17 cellular contexts compared by ENCODE assay signal in the genomic region with DNA sequence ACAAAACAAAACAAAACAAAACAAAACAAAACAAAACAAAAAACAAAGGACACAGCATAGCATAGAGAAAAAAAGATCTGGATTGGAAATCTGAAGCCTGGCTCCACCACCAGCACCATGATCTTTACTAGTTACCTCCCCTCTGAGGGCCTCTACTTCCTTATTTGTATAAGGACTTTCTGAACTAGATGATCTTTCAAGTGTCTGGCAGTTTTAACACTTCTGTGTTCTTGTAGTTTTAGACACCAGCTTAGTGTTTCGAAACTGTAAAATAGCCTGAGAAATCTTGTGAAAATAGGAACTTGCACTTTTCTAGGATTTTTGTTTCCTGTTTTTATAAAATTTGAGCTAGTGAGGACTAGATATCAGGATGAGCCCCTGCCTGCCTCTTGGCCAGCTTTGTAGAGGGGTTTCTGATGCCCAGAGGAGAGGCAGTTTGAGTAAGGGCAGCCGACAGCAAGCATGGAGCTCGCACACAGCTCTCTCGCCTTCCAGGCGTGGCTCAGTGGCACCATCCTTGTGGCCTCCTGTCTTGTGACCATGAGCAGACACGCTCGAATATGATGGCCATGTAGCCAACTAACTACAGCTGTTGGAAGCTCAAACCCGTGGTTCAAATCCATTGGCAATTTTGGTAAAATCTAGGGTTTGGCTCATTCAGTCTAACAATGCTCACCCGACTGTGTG.
DNase-seq lines count a peak whose midpoint lies in the region; ATAC-seq and TF ChIP-seq lines count a peak whose summit lies in the region.
"Had no signal": no experiment of that assay in that cellular context is flagged by ENCODE, and none has a peak within 500 bp of the region (broad histone marks: within the 10 kb centered on the region; RNA-seq: fewer than 3 reads in every experiment).

No MANE protein-coding gene starts in this region.

- H4K8ac ChIP-seq in IMR-90 (ENCODE audit: low read depth in 2 of 2, low read length in 2 of 2): peak overlapping the region in 1 of 2 experiments; percentile 41; a peak in 1 of 4 replicates

- no peaks in the 10 kb centered on the region for H3K9me3 ChIP-seq in IMR-90 (ENCODE audit: control insufficient read depth, insufficient read depth, low read length)
- H3K9me3 ChIP-seq in Panc1 (ENCODE audit: control insufficient read depth, insufficient read depth, low read depth, low read length): no peaks in the 10 kb centered on the region
- H3K9me3 ChIP-seq: gastroesophageal sphincter, psoas muscle, suprapubic skin had no signal

- H3K18ac ChIP-seq in IMR-90 (ENCODE audit: low read depth, low read length): peak overlapping the region; percentile 48

- dilution Hi-C loops in IMR-90 (cut with HindIII; ENCODE audit: low sequenced_read_pairs, unreplicated experiment): no loop called here

- peak overlapping the region; percentile 68; the same call in 1 of the 2 replicates for H3K27ac ChIP-seq in IMR-90 (ENCODE audit: insufficient read depth, low read length)
- peak overlapping the region; percentile 57; the same call in 1 of the 2 replicates for H3K27ac ChIP-seq in Panc1 (ENCODE audit: low read length)
- H3K27ac ChIP-seq: psoas muscle, suprapubic skin had no signal

- 50% methylated on average over 2 of the region's 9 CpGs; no CpG with 5 or more reads in 1 of the 2 experiments for WGBS in IMR-90 (ENCODE audit: extremely low coverage in 2 of 2, insufficient read length in 1 of 2), 2 experiments

- in situ Hi-C loops in IMR-90 (cut with MboI; ENCODE audit: low sequenced_read_pairs): no loop called here
- in situ Hi-C loops in Panc1 (cut with HindIII; ENCODE audit: low pct_unique_long_range_greater_than_20kb, low sequenced_read_pairs): no loop called here

- H3K9me1 ChIP-seq in IMR-90 (ENCODE audit: insufficient read depth, low read length): no peaks in the 10 kb centered on the region

- H4K5ac ChIP-seq in IMR-90 (ENCODE audit: low read depth, low read length): peak overlapping the region; percentile 33

- peaks cover 8% of the 10 kb centered on the region for H3K4me1 ChIP-seq in IMR-90 (ENCODE audit: control insufficient read depth, insufficient read depth, low read length)
- no peaks in the 10 kb centered on the region for H3K4me1 ChIP-seq in Panc1 (ENCODE audit: control insufficient read depth, insufficient read depth, low read length)
- H3K4me1 ChIP-seq: gastroesophageal sphincter, psoas muscle, suprapubic skin had no signal

- no peak overlapping the region for H3K4me3 ChIP-seq in IMR-90 (ENCODE audit: insufficient read depth, low read depth, low read length)
- H3K4me3 ChIP-seq in Panc1 (ENCODE audit: low read depth in 2 of 2, low read length in 2 of 2): no peak overlapping the region
- H3K4me3 ChIP-seq: gastroesophageal sphincter, psoas muscle, suprapubic skin had no signal

- H2AK9ac ChIP-seq in IMR-90 (replicated peaks; ENCODE audit: low read depth, low read length, poor library complexity): no peak overlapping the region

- no peaks in the 10 kb centered on the region for H3K36me3 ChIP-seq in IMR-90 (ENCODE audit: control insufficient read depth, insufficient read depth, low read length)
- H3K36me3 ChIP-seq in Panc1 (ENCODE audit: control insufficient read depth, insufficient read depth, low read length): no peaks in the 10 kb centered on the region
- H3K36me3 ChIP-seq: gastroesophageal sphincter, suprapubic skin had no signal

- TF ChIP-seq POLR2A in IMR-90 (IDR thresholded peaks at IDR 0.05; ENCODE audit: low read depth, low read length): no peak

- H3K27me3 ChIP-seq in IMR-90 (ENCODE audit: control insufficient read depth, insufficient read depth, low read length) (no peaks in the 10 kb centered on the region), Panc1 (ENCODE audit: control insufficient read depth, insufficient read depth, low read length) (no peaks in the 10 kb centered on the region)
- H3K27me3 ChIP-seq: gastroesophageal sphincter, suprapubic skin had no signal

- no peak for ATAC-seq in IMR-90 (ENCODE audit: low read depth)
- no peak for ATAC-seq in Panc1
- no peak for ATAC-seq in HG02852 (IDR thresholded peaks at IDR 0.05; ENCODE audit: unreplicated experiment)
- ATAC-seq: gastroesophageal sphincter, PC-3, psoas muscle had no signal

- DNase-seq in IMR-90: no peak
- no peak for DNase-seq in Panc1 (ENCODE audit: low read depth, low spot score)
- peak; percentile 15 for DNase-seq in left kidney (ENCODE audit: low read depth, low spot score)
- DNase-seq in pons (ENCODE audit: low spot score): peak; percentile 67
- DNase-seq in EL: no peak
- DNase-seq in UCSD-AML1 (lab: John Stamatoyannopoulos, UW; ENCODE audit: unreplicated experiment): no peak
- DNase-seq in GOT3 (lab: John Stamatoyannopoulos, UW): no peak
- DNase-seq: activated CD4-positive, alpha-beta T cell treated with anti-CD3 and anti-CD28 coated beads for 48 hours; activated naive CD8-positive, alpha-beta T cell treated with anti-CD3 and anti-CD28 coated beads, Interleukin-2, amount 10 ng/mL, durations not matched to agents 7 days and 5 days; activated T-cell treated with anti-CD3 and anti-CD28 coated beads, Interleukin-2, amount 50 U/mL, for 1 hour; central memory CD4-positive, alpha-beta T cell; PC-3; psoas muscle; T-helper 1 cell had no signal

- peak overlapping the region; percentile 48 for H2AFZ ChIP-seq in IMR-90 (replicated peaks; ENCODE audit: low read length, poor library complexity)

- CTCF ChIA-PET in IMR-90 (lab: Yijun Ruan, JAX): interaction anchor here (1.1 kb wide), 1 partner anchor 197 kb away, joined by 3 read pairs; no protein-coding TSS in a partner anchor
- CTCF ChIA-PET in Panc1 (lab: Charles Lee): no interaction called here

- H2BK120ac ChIP-seq in IMR-90 (ENCODE audit: low read depth, low read length): peak overlapping the region; percentile 74

- H3K4ac ChIP-seq in IMR-90 (ENCODE audit: low read depth, low read length): peak overlapping the region; percentile 62

- no peak overlapping the region for H3K56ac ChIP-seq in IMR-90 (ENCODE audit: extremely low read depth, insufficient read depth, low read length)

- H2BK5ac ChIP-seq in IMR-90 (ENCODE audit: low read depth, low read length, poor library complexity, severe bottlenecking): peak overlapping the region; percentile 51

- no TSS peak for BruUV-seq in IMR-90 (replicated peaks; lab: Mats Ljungman, UMichigan)
- no TSS peak for BruUV-seq in Panc1 (replicated peaks; lab: Mats Ljungman, UMichigan)

- TF ChIP-seq RAD21 in IMR-90 (IDR thresholded peaks at IDR 0.05; ENCODE audit: low read length): no peak

- H3K79me1 ChIP-seq in IMR-90 (ENCODE audit: low read depth in 1 of 2, low read length in 2 of 2): no peaks in the 10 kb centered on the region

- peak overlapping the region; percentile 12; the same call in 1 of the 3 replicates for H2BK15ac ChIP-seq in IMR-90 (ENCODE audit: low read depth, low read length)

- peak overlapping the region; percentile 23; the same call in 1 of the 2 replicates for H3K23ac ChIP-seq in IMR-90 (ENCODE audit: low read depth, low read length)

- peak overlapping the region; percentile 62; the same call in 1 of the 2 replicates for H3K14ac ChIP-seq in IMR-90 (replicated peaks; ENCODE audit: low read depth, low read length)

- intact Hi-C loops in IMR-90 (cut with micrococcal nuclease) (loop anchor here (2.0 kb wide), 1 partner anchor 485 kb away; no protein-coding TSS in a partner anchor), Panc1 (cut with micrococcal nuclease; ENCODE audit: unreplicated experiment) (no loop called here)

- peak overlapping the region; percentile 81; the same call in 1 of the 2 replicates for H2AK5ac ChIP-seq in IMR-90 (ENCODE audit: low read depth, low read length)

- POLR2A ChIA-PET in IMR-90 (lab: Charles Lee; ENCODE audit: unreplicated experiment) (no interaction called here), Panc1 (lab: Charles Lee) (interaction anchor here (0.5 kb wide), 1 partner anchor 1345 kb away, joined by 5 read pairs; no protein-coding TSS in a partner anchor)

- H4K91ac ChIP-seq in IMR-90 (ENCODE audit: insufficient read depth, low read depth, low read length): peak overlapping the region; percentile 75

- H2BK20ac ChIP-seq in IMR-90 (ENCODE audit: low read depth, low read length): peak overlapping the region; percentile 69; the same call in 1 of the 2 replicates

- H3K4me2 ChIP-seq in IMR-90 (ENCODE audit: low read depth, low read length): peak overlapping the region; percentile 3; the same call in 1 of the 2 replicates

- no peak overlapping the region for H3K9ac ChIP-seq in IMR-90 (ENCODE audit: low read depth, low read length)

- no peaks in the 10 kb centered on the region for H4K20me1 ChIP-seq in IMR-90 (ENCODE audit: insufficient read depth, low read length)

- TF ChIP-seq CTCF in IMR-90 (conservative IDR thresholded peaks at IDR 0.05; ENCODE audit: low read depth, low read length) (no peak), Panc1 (IDR thresholded peaks at IDR 0.05) (no peak)

TF ChIP-seq in IMR-90, 13 proteins besides CTCF, POLR2A, EP300 and RAD21:
- no peak for TF ChIP-seq NFE2L2 (IDR thresholded peaks at IDR 0.05; ENCODE audit: low read depth, low read length)
- no peak for TF ChIP-seq MAFK (IDR thresholded peaks at IDR 0.05; ENCODE audit: low read depth, low read length)
- TF ChIP-seq, protein P1, sequence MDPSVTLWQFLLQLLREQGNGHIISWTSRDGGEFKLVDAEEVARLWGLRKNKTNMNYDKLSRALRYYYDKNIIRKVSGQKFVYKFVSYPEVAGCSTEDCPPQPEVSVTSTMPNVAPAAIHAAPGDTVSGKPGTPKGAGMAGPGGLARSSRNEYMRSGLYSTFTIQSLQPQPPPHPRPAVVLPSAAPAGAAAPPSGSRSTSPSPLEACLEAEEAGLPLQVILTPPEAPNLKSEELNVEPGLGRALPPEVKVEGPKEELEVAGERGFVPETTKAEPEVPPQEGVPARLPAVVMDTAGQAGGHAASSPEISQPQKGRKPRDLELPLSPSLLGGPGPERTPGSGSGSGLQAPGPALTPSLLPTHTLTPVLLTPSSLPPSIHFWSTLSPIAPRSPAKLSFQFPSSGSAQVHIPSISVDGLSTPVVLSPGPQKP (IDR thresholded peaks at IDR 0.05; ENCODE audit: borderline replicate concordance, low read depth, low read length): no peak
- no peak for TF ChIP-seq MXI1 (IDR thresholded peaks at IDR 0.05; ENCODE audit: borderline replicate concordance, low read depth, low read length)

Comparison
In these comparisons a context has a peak if more than half of its experiments do, and no peak if none do; other contexts are left out.
1. DNase-seq: peak in left kidney (single experiment) and pons (single experiment); none in IMR-90 (single experiment), Panc1 (single experiment), EL (single experiment), UCSD-AML1 (single experiment) and GOT3 (single experiment).